ENCODE assay signal across 1 cellular context in the genomic region with DNA sequence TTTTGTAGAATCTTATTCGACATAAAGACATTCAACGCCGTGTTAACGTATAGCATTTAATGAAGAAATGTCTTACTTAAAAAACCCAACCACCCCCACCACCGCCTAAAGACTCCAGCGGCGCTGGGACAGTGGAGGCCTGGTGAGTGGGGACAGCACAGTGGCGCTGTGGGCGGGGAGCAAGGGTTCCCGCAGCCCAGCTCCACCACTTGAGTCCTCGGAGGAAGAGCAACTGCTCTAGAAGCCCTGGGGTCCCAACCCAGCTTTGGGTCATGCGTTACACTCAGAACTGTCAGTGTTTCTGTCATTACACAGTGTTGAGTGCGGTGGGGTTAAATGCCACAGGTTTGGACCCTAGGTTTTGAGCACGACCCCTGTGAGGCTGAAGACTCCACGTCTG.
TF ChIP-seq lines count a peak whose summit lies in the region.

No MANE protein-coding gene starts in this region.

TF ChIP-seq in GM23338, 12 proteins besides CTCF, POLR2A, EP300 and RAD21:
- TF ChIP-seq, protein P1, sequence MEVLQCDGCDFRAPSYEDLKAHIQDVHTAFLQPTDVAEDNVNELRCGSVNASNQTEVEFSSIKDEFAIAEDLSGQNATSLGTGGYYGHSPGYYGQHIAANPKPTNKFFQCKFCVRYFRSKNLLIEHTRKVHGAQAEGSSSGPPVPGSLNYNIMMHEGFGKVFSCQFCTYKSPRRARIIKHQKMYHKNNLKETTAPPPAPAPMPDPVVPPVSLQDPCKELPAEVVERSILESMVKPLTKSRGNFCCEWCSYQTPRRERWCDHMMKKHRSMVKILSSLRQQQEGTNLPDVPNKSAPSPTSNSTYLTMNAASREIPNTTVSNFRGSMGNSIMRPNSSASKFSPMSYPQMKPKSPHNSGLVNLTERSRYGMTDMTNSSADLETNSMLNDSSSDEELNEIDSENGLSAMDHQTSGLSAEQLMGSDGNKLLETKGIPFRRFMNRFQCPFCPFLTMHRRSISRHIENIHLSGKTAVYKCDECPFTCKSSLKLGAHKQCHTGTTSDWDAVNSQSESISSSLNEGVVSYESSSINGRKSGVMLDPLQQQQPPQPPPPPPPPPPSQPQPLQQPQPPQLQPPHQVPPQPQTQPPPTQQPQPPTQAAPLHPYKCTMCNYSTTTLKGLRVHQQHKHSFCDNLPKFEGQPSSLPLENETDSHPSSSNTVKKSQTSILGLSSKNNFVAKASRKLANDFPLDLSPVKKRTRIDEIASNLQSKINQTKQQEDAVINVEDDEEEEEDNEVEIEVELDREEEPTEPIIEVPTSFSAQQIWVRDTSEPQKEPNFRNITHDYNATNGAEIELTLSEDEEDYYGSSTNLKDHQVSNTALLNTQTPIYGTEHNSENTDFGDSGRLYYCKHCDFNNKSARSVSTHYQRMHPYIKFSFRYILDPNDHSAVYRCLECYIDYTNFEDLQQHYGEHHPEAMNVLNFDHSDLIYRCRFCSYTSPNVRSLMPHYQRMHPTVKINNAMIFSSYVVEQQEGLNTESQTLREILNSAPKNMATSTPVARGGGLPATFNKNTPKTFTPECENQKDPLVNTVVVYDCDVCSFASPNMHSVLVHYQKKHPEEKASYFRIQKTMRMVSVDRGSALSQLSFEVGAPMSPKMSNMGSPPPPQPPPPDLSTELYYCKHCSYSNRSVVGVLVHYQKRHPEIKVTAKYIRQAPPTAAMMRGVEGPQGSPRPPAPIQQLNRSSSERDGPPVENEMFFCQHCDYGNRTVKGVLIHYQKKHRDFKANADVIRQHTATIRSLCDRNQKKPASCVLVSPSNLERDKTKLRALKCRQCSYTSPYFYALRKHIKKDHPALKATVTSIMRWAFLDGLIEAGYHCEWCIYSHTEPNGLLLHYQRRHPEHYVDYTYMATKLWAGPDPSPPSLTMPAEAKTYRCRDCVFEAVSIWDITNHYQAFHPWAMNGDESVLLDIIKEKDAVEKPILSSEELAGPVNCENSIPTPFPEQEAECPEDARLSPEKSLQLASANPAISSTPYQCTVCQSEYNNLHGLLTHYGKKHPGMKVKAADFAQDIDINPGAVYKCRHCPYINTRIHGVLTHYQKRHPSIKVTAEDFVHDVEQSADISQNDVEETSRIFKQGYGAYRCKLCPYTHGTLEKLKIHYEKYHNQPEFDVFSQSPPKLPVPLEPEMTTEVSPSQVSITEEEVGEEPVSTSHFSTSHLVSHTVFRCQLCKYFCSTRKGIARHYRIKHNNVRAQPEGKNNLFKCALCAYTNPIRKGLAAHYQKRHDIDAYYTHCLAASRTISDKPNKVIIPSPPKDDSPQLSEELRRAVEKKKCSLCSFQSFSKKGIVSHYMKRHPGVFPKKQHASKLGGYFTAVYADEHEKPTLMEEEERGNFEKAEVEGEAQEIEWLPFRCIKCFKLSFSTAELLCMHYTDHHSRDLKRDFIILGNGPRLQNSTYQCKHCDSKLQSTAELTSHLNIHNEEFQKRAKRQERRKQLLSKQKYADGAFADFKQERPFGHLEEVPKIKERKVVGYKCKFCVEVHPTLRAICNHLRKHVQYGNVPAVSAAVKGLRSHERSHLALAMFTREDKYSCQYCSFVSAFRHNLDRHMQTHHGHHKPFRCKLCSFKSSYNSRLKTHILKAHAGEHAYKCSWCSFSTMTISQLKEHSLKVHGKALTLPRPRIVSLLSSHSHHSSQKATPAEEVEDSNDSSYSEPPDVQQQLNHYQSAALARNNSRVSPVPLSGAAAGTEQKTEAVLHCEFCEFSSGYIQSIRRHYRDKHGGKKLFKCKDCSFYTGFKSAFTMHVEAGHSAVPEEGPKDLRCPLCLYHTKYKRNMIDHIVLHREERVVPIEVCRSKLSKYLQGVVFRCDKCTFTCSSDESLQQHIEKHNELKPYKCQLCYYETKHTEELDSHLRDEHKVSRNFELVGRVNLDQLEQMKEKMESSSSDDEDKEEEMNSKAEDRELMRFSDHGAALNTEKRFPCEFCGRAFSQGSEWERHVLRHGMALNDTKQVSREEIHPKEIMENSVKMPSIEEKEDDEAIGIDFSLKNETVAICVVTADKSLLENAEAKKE (CRISPR knock-in tag; IDR thresholded peaks at IDR 0.05): no peak
- TF ChIP-seq, protein P2, sequence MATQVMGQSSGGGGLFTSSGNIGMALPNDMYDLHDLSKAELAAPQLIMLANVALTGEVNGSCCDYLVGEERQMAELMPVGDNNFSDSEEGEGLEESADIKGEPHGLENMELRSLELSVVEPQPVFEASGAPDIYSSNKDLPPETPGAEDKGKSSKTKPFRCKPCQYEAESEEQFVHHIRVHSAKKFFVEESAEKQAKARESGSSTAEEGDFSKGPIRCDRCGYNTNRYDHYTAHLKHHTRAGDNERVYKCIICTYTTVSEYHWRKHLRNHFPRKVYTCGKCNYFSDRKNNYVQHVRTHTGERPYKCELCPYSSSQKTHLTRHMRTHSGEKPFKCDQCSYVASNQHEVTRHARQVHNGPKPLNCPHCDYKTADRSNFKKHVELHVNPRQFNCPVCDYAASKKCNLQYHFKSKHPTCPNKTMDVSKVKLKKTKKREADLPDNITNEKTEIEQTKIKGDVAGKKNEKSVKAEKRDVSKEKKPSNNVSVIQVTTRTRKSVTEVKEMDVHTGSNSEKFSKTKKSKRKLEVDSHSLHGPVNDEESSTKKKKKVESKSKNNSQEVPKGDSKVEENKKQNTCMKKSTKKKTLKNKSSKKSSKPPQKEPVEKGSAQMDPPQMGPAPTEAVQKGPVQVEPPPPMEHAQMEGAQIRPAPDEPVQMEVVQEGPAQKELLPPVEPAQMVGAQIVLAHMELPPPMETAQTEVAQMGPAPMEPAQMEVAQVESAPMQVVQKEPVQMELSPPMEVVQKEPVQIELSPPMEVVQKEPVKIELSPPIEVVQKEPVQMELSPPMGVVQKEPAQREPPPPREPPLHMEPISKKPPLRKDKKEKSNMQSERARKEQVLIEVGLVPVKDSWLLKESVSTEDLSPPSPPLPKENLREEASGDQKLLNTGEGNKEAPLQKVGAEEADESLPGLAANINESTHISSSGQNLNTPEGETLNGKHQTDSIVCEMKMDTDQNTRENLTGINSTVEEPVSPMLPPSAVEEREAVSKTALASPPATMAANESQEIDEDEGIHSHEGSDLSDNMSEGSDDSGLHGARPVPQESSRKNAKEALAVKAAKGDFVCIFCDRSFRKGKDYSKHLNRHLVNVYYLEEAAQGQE (IDR thresholded peaks at IDR 0.05; ENCODE audit: unreplicated experiment): no peak
- TF ChIP-seq EZH2phosphoT487 (IDR thresholded peaks at IDR 0.05; ENCODE audit: unreplicated experiment): no peak
- TF ChIP-seq NANOG (IDR thresholded peaks at IDR 0.05; ENCODE audit: borderline replicate concordance): no peak
- TF ChIP-seq ZNF114 (CRISPR knock-in tag; IDR thresholded peaks at IDR 0.05): no peak
- TF ChIP-seq, protein P3, sequence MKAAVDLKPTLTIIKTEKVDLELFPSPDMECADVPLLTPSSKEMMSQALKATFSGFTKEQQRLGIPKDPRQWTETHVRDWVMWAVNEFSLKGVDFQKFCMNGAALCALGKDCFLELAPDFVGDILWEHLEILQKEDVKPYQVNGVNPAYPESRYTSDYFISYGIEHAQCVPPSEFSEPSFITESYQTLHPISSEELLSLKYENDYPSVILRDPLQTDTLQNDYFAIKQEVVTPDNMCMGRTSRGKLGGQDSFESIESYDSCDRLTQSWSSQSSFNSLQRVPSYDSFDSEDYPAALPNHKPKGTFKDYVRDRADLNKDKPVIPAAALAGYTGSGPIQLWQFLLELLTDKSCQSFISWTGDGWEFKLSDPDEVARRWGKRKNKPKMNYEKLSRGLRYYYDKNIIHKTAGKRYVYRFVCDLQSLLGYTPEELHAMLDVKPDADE (IDR thresholded peaks at IDR 0.05): no peak
- no peak for TF ChIP-seq STAT1 (IDR thresholded peaks at IDR 0.05; ENCODE audit: unreplicated experiment)
- no peak for TF ChIP-seq JUNB (IDR thresholded peaks at IDR 0.05; ENCODE audit: unreplicated experiment)
- no peak for TF ChIP-seq CREB1 (CRISPR knock-in tag; IDR thresholded peaks at IDR 0.05; ENCODE audit: low read depth)
- no peak for TF ChIP-seq ZNF331 (CRISPR knock-in tag; IDR thresholded peaks at IDR 0.05; ENCODE audit: low read depth)
- TF ChIP-seq POLR2AphosphoS5 (IDR thresholded peaks at IDR 0.05; ENCODE audit: low read depth): no peak
- TF ChIP-seq EZH2 (IDR thresholded peaks at IDR 0.05; ENCODE audit: low read depth, unreplicated experiment): no peak
TF ChIP-seq in GM23338: peak in this region for 0.
